ENCODE assay signal across 20 cellular contexts in genomic region chr7:149642579-149642978, GRCh38.
DNase-seq lines count a peak whose midpoint lies in the region; ATAC-seq, FAIRE-seq and TF ChIP-seq lines count a peak whose summit lies in the region.
"Had no signal": no experiment of that assay in that cellular context is flagged by ENCODE, and none has a peak within 500 bp of the region (broad histone marks: within the 10 kb centered on the region; RNA-seq: fewer than 3 reads in every experiment).

No MANE protein-coding gene starts in this region.

- H3K36me3 ChIP-seq in K562 (ENCODE audit: control insufficient read depth, insufficient read depth, low read length) (no peaks in the 10 kb centered on the region), left ventricle myocardium inferior (no peaks in the 10 kb centered on the region), stomach (no peaks in the 10 kb centered on the region)
- H3K36me3 ChIP-seq: BLaER1 treated with 17β-estradiol and CSF1 and Interleukin-3, amounts not matched to agents 10 nM and 100 nM had no signal

- no peak for TF ChIP-seq POLR2A in K562 (conservative IDR thresholded peaks at IDR 0.05)
- TF ChIP-seq POLR2A in stomach (IDR thresholded peaks at IDR 0.05) = no peak

- no peaks in the 10 kb centered on the region for H4K20me1 ChIP-seq in K562 (replicated peaks; ENCODE audit: control insufficient read depth, insufficient read depth, low read length)
- H4K20me1 ChIP-seq: BLaER1 treated with 17β-estradiol and CSF1 and Interleukin-3, amounts not matched to agents 10 nM and 100 nM had no signal

- DNase-seq in NCI-H2196 (lab: John Stamatoyannopoulos, UW; ENCODE audit: unreplicated experiment) (peak; percentile 4), NCI-H2196 treated with DMSO at 0.1 percent for 48 hours (lab: John Stamatoyannopoulos, UW; ENCODE audit: unreplicated experiment) (no peak), K562 (ENCODE audit: extremely low read depth in 1 of 4, low spot score in 3 of 4) (peak in 1 of 4 experiments; percentile 4), left ventricle myocardium inferior (peak; percentile 53), stomach (peak; percentile 46), ecto neural progenitor cell (ENCODE audit: low spot score) (no peak)
- DNase-seq: CD8-positive, alpha-beta memory T cell; GF-D8; GOT3; KBM-7; NCI-H1436 treated with DMSO at 0.1 percent for 48 hours; NCI-H2107; NCI-H748 treated with DMSO at 0.1 percent for 48 hours; PC-3 had no signal

- no TSS peak for BruUV-seq in K562 (replicated peaks; lab: Mats Ljungman, UMichigan)

- WGBS in K562 (ENCODE audit: insufficient coverage, low coverage, missing lambda C conversion rate) = 0% methylated on average over 3 of the region's 5 CpGs
- 46 to 69% (median 54%) methylated on average over 5 of the region's 5 CpGs for WGBS in stomach, 5 donors

- no peaks in the 10 kb centered on the region for H3K79me2 ChIP-seq in K562 (ENCODE audit: control insufficient read depth, insufficient read depth, low read length)

- POLR2A ChIA-PET in K562 (lab: Yijun Ruan, JAX) = no interaction called here

- intact Hi-C loops in K562 (cut with micrococcal nuclease) (no loop called here), left ventricle myocardium inferior (cut with micrococcal nuclease) (no loop called here), stomach (cut with DNase I; ENCODE audit: low total_unique reads) (no loop called here)

- no peak for ATAC-seq in K562
- ATAC-seq in GM21526 (IDR thresholded peaks at IDR 0.05; ENCODE audit: low FRiP score, unreplicated experiment) = no peak
- ATAC-seq: A549, PC-3 had no signal

- peaks cover 44 to 84% of the 10 kb centered on the region in 2 experiments for H3K27me3 ChIP-seq in K562 (ENCODE audit: control insufficient read depth in 2 of 2, insufficient read depth in 2 of 2, low read length in 2 of 2)
- peaks cover 13% of the 10 kb centered on the region for H3K27me3 ChIP-seq in left ventricle myocardium inferior (ENCODE audit: low read depth)
- no peaks in the 10 kb centered on the region for H3K27me3 ChIP-seq in stomach
- H3K27me3 ChIP-seq: BLaER1 treated with 17β-estradiol and CSF1 and Interleukin-3, amounts not matched to agents 10 nM and 100 nM had no signal

- H3K4me2 ChIP-seq in K562 (ENCODE audit: insufficient read depth, low read length) = no peak overlapping the region
- H3K4me2 ChIP-seq: A549; BLaER1 treated with 17β-estradiol and CSF1 and Interleukin-3, amounts not matched to agents 10 nM and 100 nM had no signal

- H2AFZ ChIP-seq in K562 (ENCODE audit: low read depth, low read length) = no peak overlapping the region

- no peaks in the 10 kb centered on the region for H3K9me3 ChIP-seq in K562 (replicated peaks; ENCODE audit: control insufficient read depth, insufficient read depth, low read depth, low read length)
- no peaks in the 10 kb centered on the region for H3K9me3 ChIP-seq in left ventricle myocardium inferior (replicated peaks)
- no peaks in the 10 kb centered on the region for H3K9me3 ChIP-seq in stomach
- H3K9me3 ChIP-seq: A549; BLaER1 treated with 17β-estradiol and CSF1 and Interleukin-3, amounts not matched to agents 10 nM and 100 nM had no signal

- no peak for TF ChIP-seq EP300 in K562 (IDR thresholded peaks at IDR 0.05; ENCODE audit: low read length)
- TF ChIP-seq EP300 in stomach (IDR thresholded peaks at IDR 0.05) = no peak

- no peaks in the 10 kb centered on the region for H3K9me1 ChIP-seq in K562 (ENCODE audit: control insufficient read depth, insufficient read depth, low read length)

- H3K9ac ChIP-seq in K562 (ENCODE audit: insufficient read depth in 1 of 2, low read depth in 2 of 2, low read length in 2 of 2) = no peak overlapping the region
- H3K9ac ChIP-seq: BLaER1 treated with 17β-estradiol and CSF1 and Interleukin-3, amounts not matched to agents 10 nM and 100 nM had no signal

- CTCF ChIA-PET in K562 (lab: Yijun Ruan, JAX; ENCODE audit: low intra/inter-chr PET ratio) = no interaction called here

- no peaks in the 10 kb centered on the region for H3K4me1 ChIP-seq in K562 (replicated peaks in 1 of 2; ENCODE audit: control insufficient read depth in 2 of 2, insufficient read depth in 2 of 2, low read length in 2 of 2)
- no peaks in the 10 kb centered on the region for H3K4me1 ChIP-seq in left ventricle myocardium inferior
- H3K4me1 ChIP-seq in stomach = no peaks in the 10 kb centered on the region
- H3K4me1 ChIP-seq: A549; BLaER1 treated with 17β-estradiol and CSF1 and Interleukin-3, amounts not matched to agents 10 nM and 100 nM had no signal

- in situ Hi-C loops in K562 (cut with MboI) = no loop called here

- H3K27ac ChIP-seq in K562 (ENCODE audit: extremely low read depth, low read depth, low read length) = no peak overlapping the region
- H3K27ac ChIP-seq in left ventricle myocardium inferior (replicated peaks) = peak overlapping the region; percentile 16
- H3K27ac ChIP-seq in stomach = no peak overlapping the region
- H3K27ac ChIP-seq: A549; BLaER1 treated with 17β-estradiol and CSF1 and Interleukin-3, amounts not matched to agents 10 nM and 100 nM had no signal

- TF ChIP-seq RAD21 in K562 (CRISPR knock-in tag; conservative IDR thresholded peaks at IDR 0.05 in 1 of 2, IDR thresholded peaks at IDR 0.05 in 1 of 2) = no peak

- TF ChIP-seq CTCF in K562 (IDR thresholded peaks at IDR 0.05 in 2 of 3, conservative IDR thresholded peaks at IDR 0.05 in 1 of 3; ENCODE audit: insufficient read depth in 2 of 3, low read depth in 1 of 3, low read length in 3 of 3) (no peak), left ventricle myocardium inferior (IDR thresholded peaks at IDR 0.05; ENCODE audit: borderline replicate concordance) (no peak), stomach (IDR thresholded peaks at IDR 0.05) (no peak)

- H3K4me3 ChIP-seq in K562 (no peak overlapping the region), left ventricle myocardium inferior (no peak overlapping the region), stomach (no peak overlapping the region)
- H3K4me3 ChIP-seq: A549; BLaER1 treated with 17β-estradiol and CSF1 and Interleukin-3, amounts not matched to agents 10 nM and 100 nM had no signal

- FAIRE-seq in K562 (lab: Jason Lieb, UNC) = no peak
- FAIRE-seq: A549, D721Med, GM12891, GM18507 had no signal

TF ChIP-seq in K562, 482 proteins besides CTCF, POLR2A, EP300 and RAD21:
- no peak for TF ChIP-seq BCL6 (CRISPR knock-in tag; IDR thresholded peaks at IDR 0.05)
- TF ChIP-seq NFIC (IDR thresholded peaks at IDR 0.05) = peak; percentile 8; the same call in 1 of the 2 replicates

Comparison
In these comparisons a context has a peak if more than half of its experiments do, and no peak if none do; other contexts are left out.
1. DNase-seq: peak in NCI-H2196 (single experiment), left ventricle myocardium inferior (single experiment) and stomach (single experiment); none in NCI-H2196 treated with DMSO at 0.1 percent for 48 hours (single experiment) and ecto neural progenitor cell (single experiment).